37 cellular contexts compared by ENCODE assay signal in the genomic region with DNA sequence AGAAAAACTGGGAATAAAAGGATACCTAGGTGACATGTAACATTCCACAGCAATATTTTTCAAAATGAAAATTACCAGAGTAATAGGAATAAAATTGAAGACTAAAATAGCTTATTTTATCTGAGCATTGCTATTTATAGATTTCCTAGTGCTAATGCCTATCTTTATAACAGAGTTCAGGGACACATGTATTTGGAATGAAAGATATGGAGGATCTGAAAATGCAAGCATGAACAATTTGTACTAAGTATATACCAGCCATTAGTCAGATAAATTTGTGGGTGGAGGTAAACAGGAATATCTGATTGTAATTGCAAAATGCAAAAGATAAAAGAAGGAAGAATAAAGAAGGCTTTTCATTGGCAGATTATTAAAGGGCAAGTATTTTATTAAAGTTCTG.
DNase-seq lines count a peak whose midpoint lies in the region; ATAC-seq, FAIRE-seq and TF ChIP-seq lines count a peak whose summit lies in the region.
"Had no signal": no experiment of that assay in that cellular context is flagged by ENCODE, and none has a peak within 500 bp of the region (broad histone marks: within the 10 kb centered on the region; RNA-seq: fewer than 3 reads in every experiment).

No MANE protein-coding gene starts in this region.

- H2AFZ ChIP-seq in K562 (ENCODE audit: low read depth, low read length) = no peak overlapping the region

- POLR2A ChIA-PET in K562 (lab: Yijun Ruan, JAX) = no interaction called here

- no peaks in the 10 kb centered on the region for H3K4me1 ChIP-seq in K562 (replicated peaks in 1 of 2; ENCODE audit: control insufficient read depth in 2 of 2, insufficient read depth in 2 of 2, low read length in 2 of 2)
- H3K4me1 ChIP-seq: A549; BLaER1; BLaER1 treated with 17β-estradiol and CSF1 and Interleukin-3, amounts not matched to agents 10 nM and 100 nM had no signal

- peaks cover 11% of the 10 kb centered on the region for H3K9me3 Mint-ChIP-seq in glutamatergic neuron (ENCODE audit: unreplicated experiment)
- H3K9me3 Mint-ChIP-seq: CD8-positive, alpha-beta T cell had no signal

- no peaks in the 10 kb centered on the region for H3K79me2 ChIP-seq in K562 (ENCODE audit: control insufficient read depth, insufficient read depth, low read length)

- intact Hi-C loops in Right ventricle myocardium superior (cut with DNase I) = no loop called here
- intact Hi-C loops in Right ventricle myocardium inferior (cut with DNase I) = no loop called here
- intact Hi-C loops in left ventricle myocardium superior (cut with micrococcal nuclease) = no loop called here
- intact Hi-C loops in cardiac septum (cut with DNase I) = no loop called here
- intact Hi-C loops in K562 (cut with micrococcal nuclease) = no loop called here

- TF ChIP-seq CTCF in K562 (IDR thresholded peaks at IDR 0.05 in 2 of 3, conservative IDR thresholded peaks at IDR 0.05 in 1 of 3; ENCODE audit: insufficient read depth in 2 of 3, low read depth in 1 of 3, low read length in 3 of 3) (no peak), glutamatergic neuron (IDR thresholded peaks at IDR 0.05; ENCODE audit: partially characterized antibody, unreplicated experiment) (no peak)

- TF ChIP-seq RAD21 in K562 (CRISPR knock-in tag; conservative IDR thresholded peaks at IDR 0.05 in 1 of 2, IDR thresholded peaks at IDR 0.05 in 1 of 2) = no peak

- H3K4me2 ChIP-seq in K562 (ENCODE audit: insufficient read depth, low read length) = no peak overlapping the region
- H3K4me2 ChIP-seq: A549; BLaER1; BLaER1 treated with 17β-estradiol and CSF1 and Interleukin-3, amounts not matched to agents 10 nM and 100 nM had no signal

- peak; percentile 78 for ATAC-seq in Right ventricle myocardium superior (ENCODE audit: poor library complexity)
- ATAC-seq in Right ventricle myocardium inferior = no peak
- peak; percentile 52 for ATAC-seq in left ventricle myocardium superior
- ATAC-seq in K562 = no peak
- no peak for ATAC-seq in GM21786 (IDR thresholded peaks at IDR 0.05; ENCODE audit: unreplicated experiment)
- ATAC-seq: A549; CD8-positive, alpha-beta T cell had no signal

- no peaks in the 10 kb centered on the region for H3K36me3 ChIP-seq in K562 (ENCODE audit: control insufficient read depth, insufficient read depth, low read length)
- H3K36me3 ChIP-seq: BE2C; BLaER1; BLaER1 treated with 17β-estradiol and CSF1 and Interleukin-3, amounts not matched to agents 10 nM and 100 nM had no signal

- BruUV-seq in K562 (replicated peaks; lab: Mats Ljungman, UMichigan) = no TSS peak

- no peak overlapping the region for H3K9ac ChIP-seq in K562 (ENCODE audit: insufficient read depth in 1 of 2, low read depth in 2 of 2, low read length in 2 of 2)
- H3K9ac ChIP-seq: BLaER1; BLaER1 treated with 17β-estradiol and CSF1 and Interleukin-3, amounts not matched to agents 10 nM and 100 nM had no signal

- no peak overlapping the region for H3K4me3 ChIP-seq in K562
- H3K4me3 ChIP-seq: A549; BLaER1; BLaER1 treated with 17β-estradiol and CSF1 and Interleukin-3, amounts not matched to agents 10 nM and 100 nM had no signal

- TF ChIP-seq POLR2A in K562 (conservative IDR thresholded peaks at IDR 0.05) = no peak

- H3K27me3 Mint-ChIP-seq in glutamatergic neuron (ENCODE audit: unreplicated experiment) = peaks cover 4% of the 10 kb centered on the region
- H3K27me3 Mint-ChIP-seq: B cell; CD4-positive, alpha-beta memory T cell; CD4-positive, CD25-positive, alpha-beta regulatory T cell; CD8-positive, alpha-beta memory T cell had no signal

- no peak overlapping the region for H3K27ac ChIP-seq in K562 (ENCODE audit: extremely low read depth, low read depth, low read length)
- H3K27ac ChIP-seq: 22Rv1; A549; BLaER1; BLaER1 treated with 17β-estradiol and CSF1 and Interleukin-3, amounts not matched to agents 10 nM and 100 nM; C4-2B had no signal

- DNase-seq in Right ventricle myocardium superior = no peak
- no peak for DNase-seq in Right ventricle myocardium inferior (ENCODE audit: missing footprints)
- no peak for DNase-seq in left ventricle myocardium superior
- DNase-seq in cardiac septum (ENCODE audit: low spot score) = no peak
- no peak for DNase-seq in K562 (ENCODE audit: extremely low read depth in 1 of 4, low spot score in 3 of 4)
- no peak for DNase-seq in glutamatergic neuron
- no peak for DNase-seq in ureter (ENCODE audit: low spot score)
- DNase-seq: 8988T; ACHN; AML-193; BE2C; C1 segment of cervical spinal cord; Caco-2; Calu3; CD4-positive, alpha-beta memory T cell; CD4-positive, alpha-beta T cell; CD4-positive, CD25-positive, alpha-beta regulatory T cell; CD8-positive, alpha-beta memory T cell; CD8-positive, alpha-beta T cell; COR-L47; DMS 273 treated with DMSO at 0.1 percent for 48 hours; DMS153; DMS53; DMS79; DMS79 treated with DMSO at 0.1 percent for 48 hours; DND-41; EL had no signal

- H3K4me3 Mint-ChIP-seq in glutamatergic neuron (ENCODE audit: unreplicated experiment) = no peak overlapping the region
- H3K4me3 Mint-ChIP-seq: B cell; CD14-positive monocyte; CD4-positive, alpha-beta memory T cell; CD4-positive, alpha-beta T cell; CD4-positive, CD25-positive, alpha-beta regulatory T cell; CD8-positive, alpha-beta memory T cell; CD8-positive, alpha-beta T cell had no signal

- H3K27me3 ChIP-seq in K562 (ENCODE audit: control insufficient read depth in 2 of 2, insufficient read depth in 2 of 2, low read length in 2 of 2) = no peaks in the 10 kb centered on the region
- H3K27me3 ChIP-seq: BE2C; BLaER1; BLaER1 treated with 17β-estradiol and CSF1 and Interleukin-3, amounts not matched to agents 10 nM and 100 nM had no signal

- no peaks in the 10 kb centered on the region for H4K20me1 ChIP-seq in K562 (replicated peaks; ENCODE audit: control insufficient read depth, insufficient read depth, low read length)
- H4K20me1 ChIP-seq: BLaER1; BLaER1 treated with 17β-estradiol and CSF1 and Interleukin-3, amounts not matched to agents 10 nM and 100 nM had no signal

- no peaks in the 10 kb centered on the region for H3K9me1 ChIP-seq in K562 (ENCODE audit: control insufficient read depth, insufficient read depth, low read length)

- H3K4me1 Mint-ChIP-seq in glutamatergic neuron (ENCODE audit: low read depth, unreplicated experiment) = peaks cover 50% of the 10 kb centered on the region
- H3K4me1 Mint-ChIP-seq: B cell; CD14-positive monocyte; CD4-positive, alpha-beta memory T cell; CD4-positive, CD25-positive, alpha-beta regulatory T cell; CD8-positive, alpha-beta memory T cell had no signal

- H3K27ac Mint-ChIP-seq in glutamatergic neuron (ENCODE audit: unreplicated experiment) = peak overlapping the region; percentile 73
- H3K27ac Mint-ChIP-seq: B cell; CD14-positive monocyte; CD4-positive, alpha-beta memory T cell; CD4-positive, alpha-beta T cell; CD4-positive, CD25-positive, alpha-beta regulatory T cell; CD8-positive, alpha-beta memory T cell; CD8-positive, alpha-beta T cell had no signal

- no peak for FAIRE-seq in K562 (lab: Jason Lieb, UNC)
- FAIRE-seq: A204.1, A549, D721Med had no signal

- no peak for TF ChIP-seq EP300 in K562 (IDR thresholded peaks at IDR 0.05; ENCODE audit: low read length)

- H3K36me3 Mint-ChIP-seq in glutamatergic neuron (ENCODE audit: unreplicated experiment) = no peaks in the 10 kb centered on the region
- H3K36me3 Mint-ChIP-seq: CD14-positive monocyte; CD4-positive, alpha-beta memory T cell; CD4-positive, CD25-positive, alpha-beta regulatory T cell; CD8-positive, alpha-beta memory T cell; CD8-positive, alpha-beta T cell had no signal

- no peaks in the 10 kb centered on the region; the same call in 1 of the 2 replicates for H3K9me3 ChIP-seq in K562 (replicated peaks; ENCODE audit: control insufficient read depth, insufficient read depth, low read depth, low read length)
- H3K9me3 ChIP-seq: A549; BE2C; BLaER1; BLaER1 treated with 17β-estradiol and CSF1 and Interleukin-3, amounts not matched to agents 10 nM and 100 nM; Caco-2 had no signal

- CTCF ChIA-PET in K562 (lab: Yijun Ruan, JAX; ENCODE audit: low intra/inter-chr PET ratio) = no interaction called here

- in situ Hi-C loops in K562 (cut with MboI) = no loop called here

TF ChIP-seq in K562, 482 proteins besides CTCF, POLR2A, EP300 and RAD21:
- TF ChIP-seq ELF2 (CRISPR knock-in tag; IDR thresholded peaks at IDR 0.05) (no peak), ELF4 (CRISPR knock-in tag; IDR thresholded peaks at IDR 0.05) (no peak), SLC30A9 (CRISPR knock-in tag; IDR thresholded peaks at IDR 0.05) (0 out of 2 replicates have a peak, but pooled peaks have one; percentile 36), TFAM (CRISPR knock-in tag; conservative IDR thresholded peaks at IDR 0.05) (0 out of 2 replicates have a peak, but pooled peaks have one; percentile 75)
- TF ChIP-seq, protein P1, sequence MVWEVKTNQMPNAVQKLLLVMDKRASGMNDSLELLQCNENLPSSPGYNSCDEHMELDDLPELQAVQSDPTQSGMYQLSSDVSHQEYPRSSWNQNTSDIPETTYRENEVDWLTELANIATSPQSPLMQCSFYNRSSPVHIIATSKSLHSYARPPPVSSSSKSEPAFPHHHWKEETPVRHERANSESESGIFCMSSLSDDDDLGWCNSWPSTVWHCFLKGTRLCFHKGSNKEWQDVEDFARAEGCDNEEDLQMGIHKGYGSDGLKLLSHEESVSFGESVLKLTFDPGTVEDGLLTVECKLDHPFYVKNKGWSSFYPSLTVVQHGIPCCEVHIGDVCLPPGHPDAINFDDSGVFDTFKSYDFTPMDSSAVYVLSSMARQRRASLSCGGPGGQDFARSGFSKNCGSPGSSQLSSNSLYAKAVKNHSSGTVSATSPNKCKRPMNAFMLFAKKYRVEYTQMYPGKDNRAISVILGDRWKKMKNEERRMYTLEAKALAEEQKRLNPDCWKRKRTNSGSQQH (CRISPR knock-in tag; IDR thresholded peaks at IDR 0.05) = no peak

Comparison
In these comparisons a context has a peak if more than half of its experiments do, and no peak if none do; other contexts are left out.
1. ATAC-seq: peak in Right ventricle myocardium superior (single experiment) and left ventricle myocardium superior (single experiment); none in Right ventricle myocardium inferior (single experiment), K562 (single experiment) and GM21786 (single experiment).